ENCODE assay signal across 22 cellular contexts in the genomic region with DNA sequence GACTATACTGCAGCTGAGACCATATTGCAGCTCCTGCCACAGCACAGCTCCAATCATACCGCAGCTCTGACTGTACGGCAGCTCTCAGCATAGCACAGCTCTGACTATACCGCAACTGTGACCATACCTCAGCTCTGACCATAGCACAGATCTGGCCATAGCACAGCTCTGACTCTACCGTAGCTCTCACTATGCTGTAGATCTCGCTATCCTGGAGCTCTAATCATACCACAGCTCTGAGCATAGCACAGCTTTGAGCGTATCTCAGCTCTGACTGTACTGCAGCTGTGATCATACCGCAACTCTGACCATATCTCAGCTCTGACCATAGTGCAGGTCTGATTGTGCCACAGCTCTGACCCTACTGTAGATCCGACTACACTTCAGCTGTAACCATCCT.
DNase-seq lines count a peak whose midpoint lies in the region; ATAC-seq and TF ChIP-seq lines count a peak whose summit lies in the region.
"Had no signal": no experiment of that assay in that cellular context is flagged by ENCODE, and none has a peak within 500 bp of the region (broad histone marks: within the 10 kb centered on the region; RNA-seq: fewer than 3 reads in every experiment).

No MANE protein-coding gene starts in this region.

- TF ChIP-seq EP300 in esophagus muscularis mucosa (IDR thresholded peaks at IDR 0.05): no peak

- in situ Hi-C loops in Panc1 (cut with HindIII; ENCODE audit: low pct_unique_long_range_greater_than_20kb, low sequenced_read_pairs) (no loop called here), brain microvascular endothelial cell (cut with HindIII; ENCODE audit: low pct_ligation_motif_present, low sequenced_read_pairs) (no loop called here)

- H3K9me3 ChIP-seq in Panc1 (ENCODE audit: control insufficient read depth, insufficient read depth, low read depth, low read length) (no peaks in the 10 kb centered on the region), SJCRH30 (replicated peaks) (no peaks in the 10 kb centered on the region), esophagus muscularis mucosa (peaks cover 0 to 42% (median 21%) of the 10 kb centered on the region in 4 donors)
- H3K9me3 ChIP-seq: gastrocnemius medialis, HAP-1, upper lobe of right lung had no signal

- H3K36me3 ChIP-seq in Panc1 (ENCODE audit: control insufficient read depth, insufficient read depth, low read length): no peaks in the 10 kb centered on the region
- no peaks in the 10 kb centered on the region for H3K36me3 ChIP-seq in brain microvascular endothelial cell (replicated peaks)
- H3K36me3 ChIP-seq in SJCRH30: no peaks in the 10 kb centered on the region
- no peaks in the 10 kb centered on the region for H3K36me3 ChIP-seq in esophagus muscularis mucosa
- H3K36me3 ChIP-seq: gastrocnemius medialis, HAP-1, upper lobe of right lung had no signal

- TF ChIP-seq CTCF in Panc1 (IDR thresholded peaks at IDR 0.05) (no peak), brain microvascular endothelial cell (IDR thresholded peaks at IDR 0.05; ENCODE audit: low read depth, low read length, missing control alignments) (no peak), esophagus muscularis mucosa (IDR thresholded peaks at IDR 0.05) (no peak)

- H3K27ac ChIP-seq in Panc1 (ENCODE audit: low read length): no peak overlapping the region; the same call in 1 of the 2 replicates
- H3K27ac ChIP-seq in brain microvascular endothelial cell: no peak overlapping the region
- no peak overlapping the region for H3K27ac ChIP-seq in SJCRH30
- H3K27ac ChIP-seq in esophagus muscularis mucosa (replicated peaks in 1 of 4): no peak overlapping the region
- H3K27ac ChIP-seq: gastrocnemius medialis, parathyroid adenoma, upper lobe of right lung had no signal

- CTCF ChIA-PET in Panc1 (lab: Charles Lee): no interaction called here

- BruUV-seq in Panc1 (replicated peaks; lab: Mats Ljungman, UMichigan): no TSS peak

- no peaks in the 10 kb centered on the region; the same call in 1 of the 2 replicates for H3K4me1 ChIP-seq in Panc1 (ENCODE audit: control insufficient read depth, insufficient read depth, low read length)
- no peaks in the 10 kb centered on the region for H3K4me1 ChIP-seq in SJCRH30
- H3K4me1 ChIP-seq in esophagus muscularis mucosa: no peaks in the 10 kb centered on the region
- H3K4me1 ChIP-seq: gastrocnemius medialis, HAP-1, parathyroid adenoma, upper lobe of right lung had no signal

- ATAC-seq in Panc1 (peak; percentile 93), GM21528 (IDR thresholded peaks at IDR 0.05; ENCODE audit: low FRiP score, unreplicated experiment) (no peak), HG03354 (IDR thresholded peaks at IDR 0.05; ENCODE audit: poor library complexity, severe bottlenecking, unreplicated experiment) (no peak)
- ATAC-seq: activated naive CD8-positive, alpha-beta T cell treated with anti-CD3 and anti-CD28 coated beads, Interleukin-2, amount 50 U/mL, for 24 hours; gastrocnemius medialis; naive thymus-derived CD4-positive, alpha-beta T cell; upper lobe of right lung had no signal

- H3K27me3 ChIP-seq in Panc1 (ENCODE audit: control insufficient read depth, insufficient read depth, low read length) (no peaks in the 10 kb centered on the region), brain microvascular endothelial cell (replicated peaks) (no peaks in the 10 kb centered on the region), SJCRH30 (no peaks in the 10 kb centered on the region), esophagus muscularis mucosa (peaks cover 0 to 4% (median 0%) of the 10 kb centered on the region in 4 donors)
- H3K27me3 ChIP-seq: gastrocnemius medialis, upper lobe of right lung had no signal

- DNase-seq in 8988T (peak; percentile 52), GM03348 (ENCODE audit: low spot score) (peak; percentile 56), Panc1 (ENCODE audit: low read depth, low spot score) (peak; percentile 28), brain microvascular endothelial cell (peak; percentile 77), SJCRH30 (no peak), esophagus muscularis mucosa (ENCODE audit: extremely low spot score) (no peak)
- DNase-seq: activated CD4-positive, alpha-beta T cell treated with anti-CD3 and anti-CD28 coated beads for 48 hours; activated CD8-positive, alpha-beta memory T cell treated with anti-CD3 and anti-CD28 coated beads, Interleukin-2, amount 50 U/mL, for 4 hours; activated naive CD8-positive, alpha-beta T cell treated with anti-CD3 and anti-CD28 coated beads, Interleukin-2, amount 50 U/mL, for 24 hours; central memory CD4-positive, alpha-beta T cell; DND-41; gastrocnemius medialis; naive thymus-derived CD4-positive, alpha-beta T cell; NCI-H1930; NCI-H446; NK-92 treated with Interleukin-12 subunit alpha and Interleukin-12 subunit beta, amount 100 ng/mL, for 24 hours; SW 1271 had no signal

- H3K4me3 ChIP-seq in Panc1 (ENCODE audit: low read depth in 2 of 2, low read length in 2 of 2): peak overlapping the region in 1 of 2 experiments; percentile 23; a peak in 1 of 4 replicates
- no peak overlapping the region for H3K4me3 ChIP-seq in brain microvascular endothelial cell (ENCODE audit: low read depth, low read length)
- no peak overlapping the region for H3K4me3 ChIP-seq in SJCRH30
- H3K4me3 ChIP-seq in esophagus muscularis mucosa: no peak overlapping the region
- H3K4me3 ChIP-seq: gastrocnemius medialis, HAP-1, upper lobe of right lung had no signal

- TF ChIP-seq POLR2A in esophagus muscularis mucosa (IDR thresholded peaks at IDR 0.05; ENCODE audit: low read depth): no peak

- 90% methylated on average over 8 of the region's 8 CpGs for WGBS in esophagus muscularis mucosa

- intact Hi-C loops in Panc1 (cut with micrococcal nuclease; ENCODE audit: unreplicated experiment): no loop called here
- intact Hi-C loops in esophagus muscularis mucosa (cut with DNase I): no loop called here

- POLR2A ChIA-PET in Panc1 (lab: Charles Lee): no interaction called here

Comparison
In these comparisons a context has a peak if more than half of its experiments do, and no peak if none do; other contexts are left out.
1. DNase-seq: peak in 8988T (single experiment), GM03348 (single experiment), Panc1 (single experiment) and brain microvascular endothelial cell (single experiment); none in SJCRH30 (0 of 2) and esophagus muscularis mucosa (single experiment).